In the genomic region with DNA sequence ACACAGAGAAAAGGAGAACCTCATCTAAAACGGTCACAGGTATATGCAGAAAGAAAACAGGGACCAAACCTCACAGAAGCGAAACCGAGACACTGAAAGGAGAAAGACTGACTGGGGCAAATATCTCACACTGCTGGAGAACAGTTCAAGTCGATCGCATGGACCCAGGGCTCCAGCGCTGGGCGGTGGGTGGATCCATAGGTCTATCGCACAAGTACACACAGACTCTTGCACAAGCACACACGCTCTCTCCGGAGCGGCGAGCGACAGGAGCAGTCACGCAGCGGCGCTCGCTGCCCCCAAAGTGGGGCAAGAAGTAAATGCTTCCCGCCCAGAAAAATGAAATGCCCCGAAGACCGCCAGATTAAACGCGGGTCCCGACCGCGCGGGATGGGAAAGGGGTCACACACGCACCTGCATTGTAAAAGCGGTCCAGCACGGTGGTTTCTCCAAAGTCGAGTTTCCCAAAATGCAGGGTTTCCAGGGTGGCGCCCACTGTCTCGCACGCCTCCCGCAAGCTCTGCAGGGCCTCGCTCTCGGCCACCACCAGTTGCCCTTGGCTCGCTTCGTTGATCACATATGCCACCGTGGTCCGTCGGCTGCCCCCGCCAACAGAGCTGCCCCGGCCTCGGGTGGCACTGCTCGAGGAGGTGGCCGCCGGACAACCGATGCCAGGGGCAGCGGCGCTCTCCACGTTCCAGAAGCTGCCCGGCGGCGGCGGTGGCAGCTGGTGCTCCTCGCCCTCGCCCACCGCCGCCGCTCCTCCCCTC, we compare ENCODE assay signal across 8 cellular contexts. TPM values are rescaled to one million over a fixed set of nuclear protein-coding genes. Genes with fewer than 3 reads are reported as not detected.
DNase-seq lines count a peak whose midpoint lies in the region; ATAC-seq and TF ChIP-seq lines count a peak whose summit lies in the region.

No MANE protein-coding gene starts in this region.

- no peaks in the 10 kb centered on the region for H3K27me3 Mint-ChIP-seq in activated T-cell treated with anti-CD3 and anti-CD28 coated beads, Interleukin-2, amount 50 U/mL, for 72 hours (ENCODE audit: low read depth)
- no peaks in the 10 kb centered on the region for H3K27me3 Mint-ChIP-seq in natural killer cell treated with Interleukin-12 subunit alpha and Interleukin-12 subunit beta and Interleukin-15 and Interleukin-18, amount 100 ng/mL, for 72 hours

- H3K4me3 ChIP-seq in NT2/D1 (ENCODE audit: insufficient read length, low read depth) (peak overlapping the region; percentile 81), fibroblast of lung (replicated peaks in 1 of 4; ENCODE audit: control extremely low read depth in 1 of 4, insufficient read depth in 1 of 4, low read depth in 3 of 4, low read length in 4 of 4) (peak overlapping the region; percentile 51 to 93 (median 87)), suprapubic skin (peak overlapping the region; percentile 98)

- peak in 11 of 14 donors; percentile 23 to 65 (median 51) for DNase-seq in C1 segment of cervical spinal cord (lab: John Stamatoyannopoulos, UW)
- DNase-seq in NT2/D1 (ENCODE audit: low read depth, low spot score): no peak
- DNase-seq in activated T-cell treated with anti-CD3 and anti-CD28 coated beads, Interleukin-2, amount 50 U/mL, for 72 hours: peak; percentile 62 to 65
- DNase-seq in fibroblast of lung (ENCODE audit: low read depth in 2 of 2): peak; percentile 59 to 75
- peak; percentile 77 for DNase-seq in natural killer cell treated with Interleukin-12 subunit alpha and Interleukin-12 subunit beta and Interleukin-15 and Interleukin-18, amount 100 ng/mL, for 72 hours (ENCODE audit: low spot score)
- DNase-seq in suprapubic skin (ENCODE audit: low spot score in 2 of 2): peak; percentile 78 to 87

- H3K36me3 ChIP-seq in NT2/D1 (ENCODE audit: insufficient read depth, insufficient read length, low read length) (no peaks in the 10 kb centered on the region), fibroblast of lung (ENCODE audit: control insufficient read depth, insufficient read depth, low read length) (no peaks in the 10 kb centered on the region), suprapubic skin (no peaks in the 10 kb centered on the region)

- H3K9me3 Mint-ChIP-seq in activated T-cell treated with anti-CD3 and anti-CD28 coated beads, Interleukin-2, amount 50 U/mL, for 72 hours: no peaks in the 10 kb centered on the region
- no peaks in the 10 kb centered on the region for H3K9me3 Mint-ChIP-seq in natural killer cell treated with Interleukin-12 subunit alpha and Interleukin-12 subunit beta and Interleukin-15 and Interleukin-18, amount 100 ng/mL, for 72 hours

- TF ChIP-seq EP300 in suprapubic skin (IDR thresholded peaks at IDR 0.05): no peak

- H3K27me3 ChIP-seq in NT2/D1 (ENCODE audit: insufficient read depth, insufficient read length) (peaks cover 17% of the 10 kb centered on the region), fibroblast of lung (ENCODE audit: control insufficient read depth, insufficient read depth, low read length) (no peaks in the 10 kb centered on the region), suprapubic skin (no peaks in the 10 kb centered on the region)

- H3K4me1 ChIP-seq in NT2/D1 (ENCODE audit: insufficient read depth, insufficient read length) (no peaks in the 10 kb centered on the region), fibroblast of lung (ENCODE audit: control insufficient read depth, extremely low read depth, insufficient read depth, low read length) (peaks cover 15% of the 10 kb centered on the region), suprapubic skin (peaks cover 44% of the 10 kb centered on the region)

- H3K9ac ChIP-seq in NT2/D1 (ENCODE audit: insufficient read length, low read depth) (peak overlapping the region; percentile 86), fibroblast of lung (ENCODE audit: insufficient read depth, low read length) (peak overlapping the region; percentile 91)

- H3K79me2 ChIP-seq in fibroblast of lung (ENCODE audit: control insufficient read depth, insufficient read depth, low read length): peaks cover 49% of the 10 kb centered on the region

- no peaks in the 10 kb centered on the region for H4K20me1 ChIP-seq in fibroblast of lung (ENCODE audit: control insufficient read depth, extremely low read depth, insufficient read depth, low read length)

- WGBS in suprapubic skin: 1% methylated on average over 20 of the region's 60 CpGs

- H3K4me3 Mint-ChIP-seq in activated T-cell treated with anti-CD3 and anti-CD28 coated beads, Interleukin-2, amount 50 U/mL, for 72 hours: peak overlapping the region; percentile 88 to 96
- H3K4me3 Mint-ChIP-seq in natural killer cell treated with Interleukin-12 subunit alpha and Interleukin-12 subunit beta and Interleukin-15 and Interleukin-18, amount 100 ng/mL, for 72 hours: peak overlapping the region; percentile 96

- peaks cover 10% of the 10 kb centered on the region; the same call in 1 of the 2 replicates for H3K9me3 ChIP-seq in NT2/D1 (ENCODE audit: insufficient read depth, low read length)
- no peaks in the 10 kb centered on the region for H3K9me3 ChIP-seq in fibroblast of lung (ENCODE audit: control insufficient read depth, insufficient read depth, low read depth, low read length)
- H3K9me3 ChIP-seq in suprapubic skin: no peaks in the 10 kb centered on the region

- H3K27ac Mint-ChIP-seq in activated T-cell treated with anti-CD3 and anti-CD28 coated beads, Interleukin-2, amount 50 U/mL, for 72 hours: peak overlapping the region; percentile 56
- H3K27ac Mint-ChIP-seq in natural killer cell treated with Interleukin-12 subunit alpha and Interleukin-12 subunit beta and Interleukin-15 and Interleukin-18, amount 100 ng/mL, for 72 hours: peak overlapping the region; percentile 94 to 96

- peak overlapping the region; percentile 81 for H3K27ac ChIP-seq in fibroblast of lung (ENCODE audit: insufficient read depth, low read length)
- H3K27ac ChIP-seq in suprapubic skin: peak overlapping the region; percentile 97

- peaks cover 53% of the 10 kb centered on the region for H3K4me1 Mint-ChIP-seq in activated T-cell treated with anti-CD3 and anti-CD28 coated beads, Interleukin-2, amount 50 U/mL, for 72 hours (ENCODE audit: low read depth)
- H3K4me1 Mint-ChIP-seq in natural killer cell treated with Interleukin-12 subunit alpha and Interleukin-12 subunit beta and Interleukin-15 and Interleukin-18, amount 100 ng/mL, for 72 hours (ENCODE audit: low read depth in 2 of 2): peaks cover 36 to 46% of the 10 kb centered on the region in 2 donors

- no peak overlapping the region for H2AFZ ChIP-seq in fibroblast of lung (ENCODE audit: low read length)

- peak; percentile 23 for ATAC-seq in GM19023 (IDR thresholded peaks at IDR 0.05; ENCODE audit: unreplicated experiment)
- ATAC-seq in HG03175 (IDR thresholded peaks at IDR 0.05; ENCODE audit: unreplicated experiment): peak; percentile 27
- peak; percentile 14 to 26 for ATAC-seq in activated T-cell treated with anti-CD3 and anti-CD28 coated beads, Interleukin-2, amount 50 U/mL, for 72 hours (replicated peaks in 1 of 2)
- peak; percentile 12 to 45 for ATAC-seq in natural killer cell treated with Interleukin-12 subunit alpha and Interleukin-12 subunit beta and Interleukin-15 and Interleukin-18, amount 100 ng/mL, for 72 hours

- TF ChIP-seq CTCF in fibroblast of lung (conservative IDR thresholded peaks at IDR 0.05 in 1 of 2, IDR thresholded peaks at IDR 0.05 in 1 of 2; ENCODE audit: low read depth in 1 of 2, low read length in 2 of 2): no peak
- no peak for TF ChIP-seq CTCF in suprapubic skin (IDR thresholded peaks at IDR 0.05)

- H3K36me3 Mint-ChIP-seq in activated T-cell treated with anti-CD3 and anti-CD28 coated beads, Interleukin-2, amount 50 U/mL, for 72 hours (ENCODE audit: insufficient read depth in 2 of 2): peaks cover 3 to 8% of the 10 kb centered on the region in 2 donors
- H3K36me3 Mint-ChIP-seq in natural killer cell treated with Interleukin-12 subunit alpha and Interleukin-12 subunit beta and Interleukin-15 and Interleukin-18, amount 100 ng/mL, for 72 hours: peaks cover 12% of the 10 kb centered on the region

- peak overlapping the region; percentile 89 for H3K4me2 ChIP-seq in fibroblast of lung (ENCODE audit: extremely low read depth, insufficient read depth, low read length)

- TF ChIP-seq POLR2A in suprapubic skin (IDR thresholded peaks at IDR 0.05): no peak

RNA-seq across cellular contexts. Expression of gene MAP3K5, which starts 0.8 kb away (rescaled TPM):
- total RNA-seq in activated T-cell treated with anti-CD3 and anti-CD28 coated beads, Interleukin-2, amount 50 U/mL, for 72 hours: 10 to 100 TPM; 12.8 to 18.5 TPM
- total RNA-seq in fibroblast of lung (45.2 and 62.6 TPM in 2 replicates), suprapubic skin (10 to 100 TPM; 19.4 to 36.1 (median 21.1) TPM)
- 10.9 and 20.4 TPM in 2 replicates for polyA plus RNA-seq in fibroblast of lung
- 9.7 and 20.1 TPM in 2 replicates for polyA plus RNA-seq in fibroblast of lung (2012)
- polyA minus RNA-seq in fibroblast of lung (ENCODE audit: low replicate concordance): 3.1 and 7.1 TPM in 2 replicates
- 10 to 100 TPM; 27.9 to 33.0 TPM for total RNA-seq in natural killer cell treated with Interleukin-12 subunit alpha and Interleukin-12 subunit beta and Interleukin-15 and Interleukin-18, amount 100 ng/mL, for 72 hours

RNA-seq across cellular contexts. Expression of gene PEX7, which starts 30.9 kb away (rescaled TPM):
- total RNA-seq in activated T-cell treated with anti-CD3 and anti-CD28 coated beads, Interleukin-2, amount 50 U/mL, for 72 hours: 1 to 10 TPM; 3.8 to 4.9 TPM
- total RNA-seq in fibroblast of lung (8.7 and 18.0 TPM in 2 replicates), suprapubic skin (10 to 100 TPM in 2 of 4 donors, 1 to 10 TPM in 2; 4.3 to 21.2 (median 12.4) TPM)
- 9.3 and 10.2 TPM in 2 replicates for polyA plus RNA-seq in fibroblast of lung
- 5.6 and 6.1 TPM in 2 replicates for polyA plus RNA-seq in fibroblast of lung (2012)
- polyA minus RNA-seq in fibroblast of lung (ENCODE audit: low replicate concordance): 1.4 and 5.9 TPM in 2 replicates
- 1 to 10 TPM; 4.2 to 5.9 TPM for total RNA-seq in natural killer cell treated with Interleukin-12 subunit alpha and Interleukin-12 subunit beta and Interleukin-15 and Interleukin-18, amount 100 ng/mL, for 72 hours
